Comparison of ENCODE assay signal across 8 cellular contexts in the genomic region with DNA sequence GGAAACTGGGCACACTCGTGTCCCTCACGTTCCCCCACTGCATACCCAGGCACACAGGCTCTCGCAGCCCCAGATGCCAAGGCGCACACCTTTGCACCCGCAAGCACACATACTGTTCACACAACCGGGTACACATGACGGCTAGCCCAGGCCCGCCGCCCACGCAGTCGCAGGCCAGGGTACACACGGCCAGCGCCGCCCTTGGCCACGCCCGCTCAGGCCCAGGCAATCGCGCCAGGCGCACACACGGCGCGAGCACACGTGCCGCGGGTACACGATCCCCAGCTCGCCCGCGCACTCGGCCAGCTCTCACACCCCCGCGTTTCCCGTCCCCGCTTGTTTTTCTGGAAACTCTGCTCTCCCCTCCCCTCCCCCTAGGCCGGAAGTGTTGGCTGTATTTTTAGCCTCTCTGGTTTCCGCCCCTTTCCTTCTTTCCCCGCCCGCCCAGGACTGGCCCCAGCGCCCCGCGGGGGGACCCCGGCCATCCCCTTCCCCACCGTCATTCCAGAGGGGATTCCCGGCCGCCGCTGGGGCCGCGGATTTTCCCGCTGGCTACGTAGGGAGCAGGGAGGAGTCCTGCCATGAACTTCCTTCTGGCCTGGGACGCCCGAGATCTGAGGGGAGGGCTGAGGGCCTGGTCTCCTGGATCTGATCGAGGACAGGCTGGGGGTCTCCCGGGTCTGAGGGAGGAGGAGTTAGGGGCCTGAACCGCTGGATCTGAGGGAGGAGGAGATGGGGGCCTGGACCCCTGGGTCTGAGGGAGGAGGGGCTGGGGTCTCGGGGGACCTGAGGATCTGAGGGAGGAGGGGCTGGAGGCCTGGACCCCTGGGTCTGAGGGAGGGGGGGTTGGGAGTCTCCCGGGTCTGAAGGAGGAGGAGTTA. TPM values are rescaled to one million over a fixed set of nuclear protein-coding genes. Genes with fewer than 3 reads are reported as not detected.
A peak's percentile ranks its signal among the peaks of the same experiment; 100 is the strongest.
DNase-seq lines count a peak whose midpoint lies in the region; ATAC-seq lines count a peak whose summit lies in the region.

No MANE protein-coding gene starts in this region.

- H3K4me1 Mint-ChIP-seq in activated CD4-positive, alpha-beta T cell treated with anti-CD3 and anti-CD28 coated beads, Interleukin-2, amount 10 ng/mL, durations not matched to agents 7 days and 5 days, result peaks cover 75% of the 10 kb centered on the region

- peaks cover 22% of the 10 kb centered on the region for H3K36me3 Mint-ChIP-seq in activated CD4-positive, alpha-beta T cell treated with anti-CD3 and anti-CD28 coated beads, Interleukin-2, amount 10 ng/mL, durations not matched to agents 7 days and 5 days (ENCODE audit: low read depth)

- H3K4me3 Mint-ChIP-seq in activated CD4-positive, alpha-beta T cell treated with anti-CD3 and anti-CD28 coated beads, Interleukin-2, amount 10 ng/mL, durations not matched to agents 7 days and 5 days, result peak overlapping the region; percentile 76

- no peaks in the 10 kb centered on the region for H3K27me3 Mint-ChIP-seq in activated CD4-positive, alpha-beta T cell treated with anti-CD3 and anti-CD28 coated beads, Interleukin-2, amount 10 ng/mL, durations not matched to agents 7 days and 5 days

- peak overlapping the region; percentile 96 for H3K27ac Mint-ChIP-seq in activated CD4-positive, alpha-beta T cell treated with anti-CD3 and anti-CD28 coated beads, Interleukin-2, amount 10 ng/mL, durations not matched to agents 7 days and 5 days

- ATAC-seq in HG02588 (IDR thresholded peaks at IDR 0.05; ENCODE audit: unreplicated experiment) (peak; percentile 32), left lobe of liver (peak; percentile 41), HG02884 (IDR thresholded peaks at IDR 0.05; ENCODE audit: unreplicated experiment) (no peak)

- CTCF ChIA-PET in activated CD4-positive, alpha-beta T cell treated with anti-CD3 and anti-CD28 coated beads, Interleukin-2, amount 10 ng/mL, durations not matched to agents 7 days and 5 days (lab: Charles Lee), result interaction anchor here (1.3 to 4.4 kb wide), 4 partner anchors 9 to 67 kb away, joined by 4 to 47 read pairs (median 5); partner anchors contain the start of genes GMFG, PLEKHG2, SAMD4B and SUPT5H

- POLR2A ChIA-PET in activated CD4-positive, alpha-beta T cell treated with anti-CD3 and anti-CD28 coated beads, Interleukin-2, amount 10 ng/mL, durations not matched to agents 7 days and 5 days (lab: Charles Lee), result no interaction called here

- DNase-seq in EH (ENCODE audit: low read depth) (peak; percentile 96), NCI-H510A treated with DMSO at 0.1 percent for 48 hours (lab: John Stamatoyannopoulos, UW) (peak; percentile 72), dedifferentiated amniotic fluid mesenchymal stem cell (ENCODE audit: extremely low spot score) (peak; percentile 76), left lobe of liver (ENCODE audit: low spot score) (peak; percentile 93)
- DNase-seq in activated CD4-positive, alpha-beta T cell treated with anti-CD3 and anti-CD28 coated beads, Interleukin-2, amount 10 ng/mL, durations not matched to agents 7 days and 5 days, result peak; percentile 91
- peak; percentile 69 to 78 for DNase-seq in stimulated activated CD4-positive, alpha-beta T cell treated with anti-CD3 and anti-CD28 coated beads, Interleukin-1b, Interleukin-23, amount 100 ng/mL, for 4 hours (ENCODE audit: low read depth in 2 of 2)

- H3K9me3 Mint-ChIP-seq in activated CD4-positive, alpha-beta T cell treated with anti-CD3 and anti-CD28 coated beads, Interleukin-2, amount 10 ng/mL, durations not matched to agents 7 days and 5 days, result no peaks in the 10 kb centered on the region

RNA-seq across cellular contexts. Expression of gene ZFP36, which starts 4.0 kb away (rescaled TPM):
- 10 to 100 TPM; 92.5 to 93.4 TPM for total RNA-seq in activated CD4-positive, alpha-beta T cell treated with anti-CD3 and anti-CD28 coated beads, Interleukin-2, amount 10 ng/mL, durations not matched to agents 7 days and 5 days
- 44.0 TPM for total RNA-seq in left lobe of liver

RNA-seq across cellular contexts. Expression of gene PLEKHG2, which starts 9.8 kb away (rescaled TPM):
- 10 to 100 TPM; 74.4 to 77.9 TPM for total RNA-seq in activated CD4-positive, alpha-beta T cell treated with anti-CD3 and anti-CD28 coated beads, Interleukin-2, amount 10 ng/mL, durations not matched to agents 7 days and 5 days
- total RNA-seq in left lobe of liver, result 3.8 TPM

RNA-seq across cellular contexts. Expression of gene MED29, which starts 11.5 kb away (rescaled TPM):
- 10 to 100 TPM; 34.9 to 40.1 TPM for total RNA-seq in activated CD4-positive, alpha-beta T cell treated with anti-CD3 and anti-CD28 coated beads, Interleukin-2, amount 10 ng/mL, durations not matched to agents 7 days and 5 days
- 19.2 TPM for total RNA-seq in left lobe of liver

RNA-seq across cellular contexts. Expression of gene PAF1, which starts 11.8 kb away (rescaled TPM):
- total RNA-seq in activated CD4-positive, alpha-beta T cell treated with anti-CD3 and anti-CD28 coated beads, Interleukin-2, amount 10 ng/mL, durations not matched to agents 7 days and 5 days, result 10 to 100 TPM; 43.8 to 44.5 TPM
- 21.3 TPM for total RNA-seq in left lobe of liver

RNA-seq across cellular contexts. Expression of gene RPS16, which starts 33.1 kb away (rescaled TPM):
- total RNA-seq in activated CD4-positive, alpha-beta T cell treated with anti-CD3 and anti-CD28 coated beads, Interleukin-2, amount 10 ng/mL, durations not matched to agents 7 days and 5 days, result 1,000 to 10,000 TPM; 2,465 to 3,009 TPM
- 668 TPM for total RNA-seq in left lobe of liver

Comparison
In these comparisons a context has a peak if more than half of its experiments do, and no peak if none do; other contexts are left out.
1. RNA of gene PLEKHG2, which starts 9.8 kb away (total RNA-seq): 74.4 to 77.9 TPM in activated CD4-positive, alpha-beta T cell treated with anti-CD3 and anti-CD28 coated beads, Interleukin-2, amount 10 ng/mL, durations not matched to agents 7 days and 5 days; 3.8 TPM in left lobe of liver (single experiment); every median in the first group is over 10 times any median in the second.
2. Peak in every context shown above with its lines, with median percentiles within 50 percentile points of each other: DNase-seq.